8 cellular contexts compared by ENCODE assay signal in the genomic region with DNA sequence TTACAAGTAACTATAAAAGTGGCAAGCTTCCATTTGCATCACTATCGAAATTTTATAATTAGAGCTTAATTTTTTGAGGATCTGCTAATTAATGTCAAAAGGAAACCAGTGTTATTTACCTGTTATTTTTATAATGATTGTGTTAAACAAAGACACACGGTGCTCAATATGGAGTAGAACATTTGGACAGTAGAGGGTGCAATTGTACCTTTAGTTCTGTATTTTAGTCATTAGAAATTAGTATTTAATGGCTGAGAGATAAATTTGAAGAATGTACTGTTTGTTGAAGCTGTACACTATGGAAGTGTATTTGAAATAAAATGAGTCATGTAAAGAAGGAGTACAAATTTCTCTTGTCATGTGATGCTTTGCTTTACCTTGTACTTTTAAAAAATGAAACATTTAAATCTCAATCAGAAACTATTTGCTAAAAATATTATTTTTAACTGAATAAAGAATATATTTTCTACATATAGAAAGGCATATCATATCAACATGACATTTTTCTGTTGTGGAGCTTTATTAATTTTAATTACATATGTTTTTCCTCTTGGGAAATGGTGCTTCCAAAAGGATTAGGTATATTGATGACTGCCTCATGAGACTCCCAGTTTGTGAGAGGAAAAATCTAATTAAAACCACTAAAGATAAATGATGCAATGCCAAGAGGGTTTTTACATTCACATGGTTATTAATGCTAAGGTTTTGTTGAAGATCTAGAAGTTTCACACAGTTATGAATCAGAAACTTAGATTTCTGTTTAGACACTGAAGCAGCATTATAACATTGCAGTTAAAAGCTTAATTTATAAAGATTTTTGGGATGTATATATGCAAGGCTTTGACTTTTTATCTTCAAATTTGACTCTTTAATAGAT. TPM values are rescaled to one million over a fixed set of nuclear protein-coding genes. Genes with fewer than 3 reads are reported as not detected.
DNase-seq lines count a peak whose midpoint lies in the region; ATAC-seq, FAIRE-seq and TF ChIP-seq lines count a peak whose summit lies in the region.

No MANE protein-coding gene starts in this region.

- DNase-seq in A673 (ENCODE audit: low spot score) (peak; percentile 44), HFF-Myc (ENCODE audit: extremely low read depth, low read depth) (peak; percentile 52), adrenal gland (no peak), NK-92 (lab: John Stamatoyannopoulos, UW; ENCODE audit: unreplicated experiment) (no peak), SIG-M5 treated with dmso at 0.1 percent for 504 hours (lab: John Stamatoyannopoulos, UW; ENCODE audit: unreplicated experiment) (no peak)
- DNase-seq in stimulated activated naive CD8-positive, alpha-beta T cell treated with anti-CD3 and anti-CD28 coated beads, Interleukin-15, Interleukin-2, amounts not matched to agents 100 U/mL and 50 U/mL, for 24 hours = no peak
- no peak for DNase-seq in stimulated activated CD4-positive, alpha-beta T cell treated with anti-CD3 and anti-CD28 coated beads, Interleukin-12 subunit alpha, Interleukin-12 subunit beta, amount 100 ng/mL, for 4 hours

- H3K27me3 ChIP-seq in A673 (replicated peaks; ENCODE audit: insufficient read depth, low read depth, low read length, poor library complexity) (peaks cover 13% of the 10 kb centered on the region), adrenal gland (no peaks in the 10 kb centered on the region)

- no peaks in the 10 kb centered on the region for H3K9me3 ChIP-seq in A673 (ENCODE audit: low read depth, low read length, poor library complexity, severe bottlenecking)
- H3K9me3 ChIP-seq in adrenal gland (replicated peaks in 1 of 3) = no peaks in the 10 kb centered on the region

- H3K4me1 ChIP-seq in A673 (ENCODE audit: insufficient read depth, low read length, poor library complexity, severe bottlenecking) = no peaks in the 10 kb centered on the region
- H3K4me1 ChIP-seq in adrenal gland (replicated peaks in 1 of 2) = no peaks in the 10 kb centered on the region

- BruUV-seq in A673 (replicated peaks; lab: Mats Ljungman, UMichigan) = no TSS peak

- peak; percentile 97 for FAIRE-seq in islet of Langerhans (lab: Jason Lieb, UNC)

- intact Hi-C loops in A673 (cut with micrococcal nuclease; ENCODE audit: unreplicated experiment) (loop anchor here (1.0 to 10.0 kb wide), 3 partner anchors 358 to 941 kb away; no protein-coding TSS in a partner anchor), adrenal gland (cut with DNase I) (loop anchor here in 1 of 2 donors (10.0 kb wide), 2 partner anchors 361 to 1151 kb away; no protein-coding TSS in a partner anchor)

- CTCF ChIA-PET in A673 (lab: Charles Lee) = no interaction called here

- H3K36me3 ChIP-seq in A673 (ENCODE audit: insufficient read depth, low read length, poor library complexity, severe bottlenecking) (no peaks in the 10 kb centered on the region), adrenal gland (replicated peaks in 1 of 2) (no peaks in the 10 kb centered on the region)

- POLR2A ChIA-PET in A673 (lab: Charles Lee; ENCODE audit: low non-redundant PET) = no interaction called here

- TF ChIP-seq CTCF in A673 (conservative IDR thresholded peaks at IDR 0.05; ENCODE audit: low read depth, low read length) (peak; percentile 59), HFF-Myc (IDR thresholded peaks at IDR 0.05; ENCODE audit: low read depth, low read length, missing control alignments) (peak; percentile 37), adrenal gland (IDR thresholded peaks at IDR 0.05) (peak; percentile 26 to 77 (median 62))

- no peak for TF ChIP-seq POLR2A in adrenal gland (IDR thresholded peaks at IDR 0.05)

- 1 to 2% (median 1%) methylated on average over 2 of the region's 2 CpGs for WGBS in adrenal gland, 4 donors

- H3K4me3 ChIP-seq in A673 (ENCODE audit: low read depth, low read length, poor library complexity, severe bottlenecking) (no peak overlapping the region), HFF-Myc (replicated peaks; ENCODE audit: low read depth, low read length) (no peak overlapping the region), adrenal gland (no peak overlapping the region)

- ATAC-seq in stimulated activated naive CD8-positive, alpha-beta T cell treated with anti-CD3 and anti-CD28 coated beads, Interleukin-15, Interleukin-2, amounts not matched to agents 100 U/mL and 50 U/mL, for 24 hours = no peak

- H3K27ac ChIP-seq in A673 (ENCODE audit: low read depth, low read length, poor library complexity, severe bottlenecking) (no peak overlapping the region), adrenal gland (no peak overlapping the region)

RNA-seq across cellular contexts. Expression of a gene that starts 10.4 kb away (rescaled TPM):
- 0.17 and 0.58 TPM in 2 replicates for total RNA-seq in A673 (2021)
- 100 to 1,000 TPM in 1 of 8 donors, 10 to 100 TPM in 7; 26.1 to 104 (median 57.5) TPM for total RNA-seq in adrenal gland
- 10 to 100 TPM in 2 of 3 donors, 1 to 10 TPM in 1; 6.9 to 15.5 (median 14.4) TPM for polyA plus RNA-seq in adrenal gland

Comparison
In these comparisons a context has a peak if more than half of its experiments do, and no peak if none do; other contexts are left out.
1. DNase-seq: peak in A673 (single experiment) and HFF-Myc (single experiment); none in adrenal gland (0 of 7), NK-92 (single experiment), SIG-M5 treated with dmso at 0.1 percent for 504 hours (single experiment), stimulated activated naive CD8-positive, alpha-beta T cell treated with anti-CD3 and anti-CD28 coated beads, Interleukin-15, Interleukin-2, amounts not matched to agents 100 U/mL and 50 U/mL, for 24 hours (single experiment) and stimulated activated CD4-positive, alpha-beta T cell treated with anti-CD3 and anti-CD28 coated beads, Interleukin-12 subunit alpha, Interleukin-12 subunit beta, amount 100 ng/mL, for 4 hours (single experiment).
2. RNA of a gene that starts 10.4 kb away (total RNA-seq): 26.1 to 104 TPM in adrenal gland; 0.17 to 0.58 TPM in A673; every median in the first group is over 10 times any median in the second.
3. Peak in every context shown above with its lines, with median percentiles within 50 percentile points of each other: CTCF ChIP-seq.